ENCODE assay signal across 8 cellular contexts in genomic region chr7:26078437-26079362, GRCh38.
A peak's percentile ranks its signal among the peaks of the same experiment; 100 is the strongest.
DNase-seq lines count a peak whose midpoint lies in the region; ATAC-seq and TF ChIP-seq lines count a peak whose summit lies in the region.

No MANE protein-coding gene starts in this region.

- peak; percentile 88 for DNase-seq in DND-41
- peak; percentile 89 to 90 for DNase-seq in Kasumi-1 (lab: John Stamatoyannopoulos, UW)
- peak; percentile 85 to 87 for DNase-seq in activated T-cell treated with anti-CD3 and anti-CD28 coated beads, Interleukin-2, amount 50 U/mL, for 48 hours
- DNase-seq in foreskin fibroblast: peak; percentile 3 to 40
- peak; percentile 28 to 91 (median 60) for DNase-seq in posterior cingulate gyrus
- peak; percentile 65 to 81 for DNase-seq in aorta

- WGBS in aorta, 2 donors: 15% methylated on average over 19 of the region's 19 CpGs

- H3K27me3 ChIP-seq in DND-41 (ENCODE audit: insufficient read depth, low read length, poor library complexity): peaks cover 37% of the 10 kb centered on the region
- no peaks in the 10 kb centered on the region for H3K27me3 ChIP-seq in aorta (ENCODE audit: control insufficient read depth in 1 of 2, insufficient read depth in 2 of 2, low read length in 1 of 2)

- H3K4me2 ChIP-seq in DND-41 (ENCODE audit: insufficient read depth, low read length): peak overlapping the region; percentile 53

- H3K36me3 ChIP-seq in DND-41 (ENCODE audit: insufficient read depth, low read length): no peaks in the 10 kb centered on the region
- no peaks in the 10 kb centered on the region for H3K36me3 ChIP-seq in aorta (ENCODE audit: control insufficient read depth in 1 of 2, insufficient read depth in 2 of 2, low read length in 1 of 2)

- peaks cover 25% of the 10 kb centered on the region for H3K4me1 ChIP-seq in DND-41 (ENCODE audit: insufficient read depth, low read length)
- H3K4me1 ChIP-seq in aorta (ENCODE audit: control insufficient read depth in 1 of 2, insufficient read depth in 2 of 2, low read length in 2 of 2): no peaks in the 10 kb centered on the region

- H4K20me1 ChIP-seq in DND-41 (ENCODE audit: insufficient read depth, low read length): no peaks in the 10 kb centered on the region

- peak; percentile 96 for ATAC-seq in DND-41 (ENCODE audit: insufficient read depth, low read depth)
- peak; percentile 88 for ATAC-seq in GM21786 (IDR thresholded peaks at IDR 0.05; ENCODE audit: unreplicated experiment)
- ATAC-seq in aorta (ENCODE audit: low FRiP score): peak; percentile 29

- H3K27ac ChIP-seq in DND-41 (ENCODE audit: low read length) (peak overlapping the region; percentile 5; the same call in 1 of the 2 replicates), aorta (ENCODE audit: low read depth in 1 of 2, low read length in 2 of 2) (no peak overlapping the region)

- no peaks in the 10 kb centered on the region for H3K79me2 ChIP-seq in DND-41 (ENCODE audit: insufficient read depth, low read length)

- peak overlapping the region; percentile 30; the same call in 1 of the 2 replicates for H3K9ac ChIP-seq in DND-41 (ENCODE audit: low read depth, low read length)

- intact Hi-C loops in posterior cingulate gyrus (cut with DNase I) (no loop called here), aorta (cut with DNase I) (no loop called here)

- H3K9me3 ChIP-seq in DND-41 (ENCODE audit: insufficient read depth, low read length, severe bottlenecking) (no peaks in the 10 kb centered on the region), aorta (ENCODE audit: control insufficient read depth, low read length) (peaks cover 1% of the 10 kb centered on the region)

- TF ChIP-seq CTCF in DND-41 (IDR thresholded peaks at IDR 0.05; ENCODE audit: borderline replicate concordance, extremely low read depth, low read length, poor library complexity, severe bottlenecking) (peak; percentile 68), foreskin fibroblast (IDR thresholded peaks at IDR 0.05; ENCODE audit: low read depth, low read length) (no peak)

- H3K4me3 ChIP-seq in DND-41 (ENCODE audit: low read depth in 1 of 2, low read length in 2 of 2) (peak overlapping the region in 1 of 2 experiments; percentile 20; a peak in 2 of 4 replicates), foreskin fibroblast (ENCODE audit: low read depth in 1 of 2, low read length in 2 of 2) (no peak overlapping the region), aorta (ENCODE audit: low read length in 2 of 2) (no peak overlapping the region)

- H2AFZ ChIP-seq in DND-41 (ENCODE audit: low read depth, low read length): peak overlapping the region; percentile 58

TF ChIP-seq in PFSK-1, 5 proteins besides CTCF, POLR2A, EP300 and RAD21:
- TF ChIP-seq FOXP2 (optimal IDR thresholded peaks at IDR 0.05; ENCODE audit: borderline replicate concordance, extremely low read depth, extremely low read length, insufficient read depth) (peak; percentile 16), TAF1 (IDR thresholded peaks at IDR 0.05; ENCODE audit: borderline replicate concordance, insufficient read depth, low read length) (no peak)

Comparison
In these comparisons a context has a peak if more than half of its experiments do, and no peak if none do; other contexts are left out.
1. ATAC-seq: peak in every context shown above with its lines; median percentile 96 in DND-41; 88 in GM21786; 29 in aorta.
2. DNase-seq: peak in every context shown above with its lines; median percentile 90 in Kasumi-1; 88 in DND-41; 86 in activated T-cell treated with anti-CD3 and anti-CD28 coated beads, Interleukin-2, amount 50 U/mL, for 48 hours; 73 in aorta; 60 in posterior cingulate gyrus; 22 in foreskin fibroblast.